Comparison of ENCODE assay signal across 16 cellular contexts in the genomic region with DNA sequence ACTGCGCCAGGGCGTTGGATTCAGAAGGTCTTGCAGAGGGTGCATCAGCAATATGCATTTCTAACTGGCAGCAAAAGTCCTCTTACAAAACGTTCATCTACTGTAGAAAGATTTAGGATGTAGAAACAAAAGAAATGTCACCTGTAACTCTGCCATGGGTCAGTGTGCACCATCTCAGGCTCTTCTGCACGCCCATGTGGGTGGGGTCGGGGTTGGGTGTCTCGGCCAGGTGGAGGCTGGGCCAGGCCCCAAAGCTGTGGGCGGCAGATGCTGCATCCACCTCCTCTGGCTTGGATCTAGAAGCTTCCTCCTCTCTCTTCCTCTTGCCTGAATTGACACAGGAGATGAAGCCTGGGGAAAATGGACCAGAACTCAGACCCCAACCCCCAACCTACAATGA.
DNase-seq lines count a peak whose midpoint lies in the region; ATAC-seq and TF ChIP-seq lines count a peak whose summit lies in the region.
"Had no signal": no experiment of that assay in that cellular context is flagged by ENCODE, and none has a peak within 500 bp of the region (broad histone marks: within the 10 kb centered on the region; RNA-seq: fewer than 3 reads in every experiment).

No MANE protein-coding gene starts in this region.

- H3K4me1 ChIP-seq in endodermal cell (ENCODE audit: control insufficient read depth, insufficient read depth, low read length) = no peaks in the 10 kb centered on the region
- H3K4me1 ChIP-seq: BE2C, HAP-1 had no signal

- H3K36me3 Mint-ChIP-seq in endodermal cell (ENCODE audit: low read depth) (no peaks in the 10 kb centered on the region), osteocyte (ENCODE audit: unreplicated experiment) (no peaks in the 10 kb centered on the region), type B pancreatic cell (no peaks in the 10 kb centered on the region)
- H3K36me3 Mint-ChIP-seq: CD4-positive, CD25-positive, alpha-beta regulatory T cell had no signal

- H3K9me3 Mint-ChIP-seq in endodermal cell (peaks cover 3% of the 10 kb centered on the region), osteocyte (ENCODE audit: unreplicated experiment) (peaks cover 10% of the 10 kb centered on the region), type B pancreatic cell (no peaks in the 10 kb centered on the region)

- H3K4me3 ChIP-seq in endodermal cell (ENCODE audit: low read length) = no peak overlapping the region
- H3K4me3 ChIP-seq: HAP-1 had no signal

- DNase-seq in endodermal cell (peak; percentile 20), left lobe of liver (ENCODE audit: low spot score) (peak; percentile 18), osteocyte (ENCODE audit: extremely low spot score, unreplicated experiment) (peak; percentile 69), type B pancreatic cell (ENCODE audit: extremely low spot score, unreplicated experiment) (peak; percentile 15), GDM1 (lab: John Stamatoyannopoulos, UW) (no peak)
- DNase-seq: ACHN, C1 segment of cervical spinal cord, DMS153, DMS79, GF-D8 had no signal

- H3K27ac ChIP-seq in endodermal cell (ENCODE audit: low read depth, low read length) = no peak overlapping the region
- H3K27ac ChIP-seq: HL-60 had no signal

- TF ChIP-seq CTCF in endodermal cell (conservative IDR thresholded peaks at IDR 0.05) = no peak
- no peak for TF ChIP-seq CTCF in osteocyte (IDR thresholded peaks at IDR 0.05)
- no peak for TF ChIP-seq CTCF in type B pancreatic cell (conservative IDR thresholded peaks at IDR 0.05)

- H3K4me1 Mint-ChIP-seq in endodermal cell = peaks cover 9% of the 10 kb centered on the region
- H3K4me1 Mint-ChIP-seq in osteocyte (ENCODE audit: unreplicated experiment) = no peaks in the 10 kb centered on the region
- no peaks in the 10 kb centered on the region for H3K4me1 Mint-ChIP-seq in type B pancreatic cell (ENCODE audit: unreplicated experiment)

- ATAC-seq in left lobe of liver = no peak
- ATAC-seq in GM18502 (IDR thresholded peaks at IDR 0.05; ENCODE audit: poor library complexity, unreplicated experiment) = no peak
- ATAC-seq in HG02610 (IDR thresholded peaks at IDR 0.05; ENCODE audit: unreplicated experiment) = no peak

- H3K27me3 Mint-ChIP-seq in endodermal cell (ENCODE audit: insufficient read depth) (peaks cover 2% of the 10 kb centered on the region), osteocyte (ENCODE audit: unreplicated experiment) (no peaks in the 10 kb centered on the region), type B pancreatic cell (peaks cover 14% of the 10 kb centered on the region)
- H3K27me3 Mint-ChIP-seq: CD4-positive, CD25-positive, alpha-beta regulatory T cell had no signal

- 93 to 96% methylated on average over 4 to 7 of the region's 7 CpGs for WGBS in endodermal cell (ENCODE audit: insufficient coverage in 1 of 2, insufficient read length in 1 of 2), 2 experiments

- no peak overlapping the region for H3K4me3 Mint-ChIP-seq in endodermal cell
- H3K4me3 Mint-ChIP-seq in osteocyte (ENCODE audit: unreplicated experiment) = no peak overlapping the region
- no peak overlapping the region for H3K4me3 Mint-ChIP-seq in type B pancreatic cell
- H3K4me3 Mint-ChIP-seq: CD4-positive, CD25-positive, alpha-beta regulatory T cell had no signal

- no peaks in the 10 kb centered on the region for H3K27me3 ChIP-seq in endodermal cell (ENCODE audit: control insufficient read depth, insufficient read depth, low read length, poor library complexity, severe bottlenecking)
- H3K27me3 ChIP-seq: BE2C had no signal

- H3K27ac Mint-ChIP-seq in endodermal cell (no peak overlapping the region), osteocyte (ENCODE audit: unreplicated experiment) (no peak overlapping the region), type B pancreatic cell (no peak overlapping the region)
- H3K27ac Mint-ChIP-seq: CD4-positive, CD25-positive, alpha-beta regulatory T cell had no signal

- no peak overlapping the region for H3K9ac ChIP-seq in endodermal cell (ENCODE audit: extremely low read depth, low read length, poor library complexity, severe bottlenecking)

- no peaks in the 10 kb centered on the region for H3K36me3 ChIP-seq in endodermal cell (ENCODE audit: control insufficient read depth, insufficient read depth, low read length)
- H3K36me3 ChIP-seq: BE2C, HAP-1 had no signal

- no peaks in the 10 kb centered on the region for H3K9me3 ChIP-seq in endodermal cell (ENCODE audit: control insufficient read depth, low read length)
- H3K9me3 ChIP-seq: BE2C, HAP-1 had no signal
